In the genomic region with DNA sequence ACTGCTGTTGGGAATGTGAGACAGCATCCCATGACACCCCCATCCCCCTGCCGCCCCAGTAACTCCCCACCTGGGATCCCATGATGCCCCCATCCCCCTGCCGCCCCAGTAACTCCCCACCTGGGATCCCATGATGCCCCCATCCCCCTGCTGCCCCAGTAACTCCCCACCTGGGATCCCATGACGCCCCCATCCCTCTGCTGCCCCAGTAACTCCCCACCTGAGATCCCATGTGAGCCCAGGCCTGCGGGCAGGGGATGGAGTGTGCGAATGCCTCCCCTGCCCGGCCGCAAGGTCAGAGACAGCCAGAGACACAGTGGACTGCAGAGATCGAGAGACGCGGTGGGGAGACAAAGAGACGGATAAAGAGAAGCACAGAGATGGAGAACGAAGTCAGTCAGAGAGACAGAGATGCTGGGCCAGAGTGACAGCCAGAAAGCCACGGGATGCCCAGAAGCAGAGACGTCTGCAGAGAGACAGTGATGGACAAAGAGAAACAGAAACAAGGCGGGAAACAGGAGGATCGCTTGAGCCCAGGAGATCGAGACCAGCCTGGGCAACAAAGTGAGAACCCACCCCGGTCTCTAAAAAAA, we compare ENCODE assay signal across 14 cellular contexts. TPM values are rescaled to one million over a fixed set of nuclear protein-coding genes. Genes with fewer than 3 reads are reported as not detected.
DNase-seq lines count a peak whose midpoint lies in the region; ATAC-seq, FAIRE-seq and TF ChIP-seq lines count a peak whose summit lies in the region.
"Had no signal": no experiment of that assay in that cellular context is flagged by ENCODE, and none has a peak within 500 bp of the region (broad histone marks: within the 10 kb centered on the region; RNA-seq: fewer than 3 reads in every experiment).

No MANE protein-coding gene starts in this region.

- DNase-seq in CD8-positive, alpha-beta T cell = no peak
- DNase-seq in GM12878 (ENCODE audit: low read depth, low spot score) (no peak), right lobe of liver (no peak), kidney (no peak), GM12892 (ENCODE audit: insufficient read length) (no peak)
- DNase-seq: MV-4-11; NCI-H526; stimulated activated CD4-positive, alpha-beta T cell treated with anti-CD3 and anti-CD28 coated beads, Interleukin-4, amount 100 ng/mL, for 1 hour; SW 1271 had no signal

- H3F3A ChIP-seq in Loucy (ENCODE audit: low read depth) = peaks cover 7% of the 10 kb centered on the region

- in situ Hi-C loops in GM12878 (cut with MboI) = no loop called here

- TF ChIP-seq EP300 in GM12878 (IDR thresholded peaks at IDR 0.05; ENCODE audit: borderline replicate concordance in 1 of 2, control insufficient read depth in 1 of 2, low read depth in 2 of 2, low read length in 2 of 2) = no peak

- peak overlapping the region; percentile 56 for H3K27ac ChIP-seq in CD8-positive, alpha-beta T cell (ENCODE audit: low read depth, low read length)
- H3K27ac ChIP-seq in GM12878 (ENCODE audit: control insufficient read depth, insufficient read depth) = peak overlapping the region; percentile 93
- H3K27ac ChIP-seq in neutrophil = peak overlapping the region; percentile 90
- H3K27ac ChIP-seq in right lobe of liver = no peak overlapping the region
- H3K27ac ChIP-seq in kidney (ENCODE audit: low read depth in 2 of 2, low read length in 2 of 2) = no peak overlapping the region
- H3K27ac ChIP-seq: cardiac muscle cell had no signal

- H3K9me2 ChIP-seq in Loucy (replicated peaks; ENCODE audit: low read depth, low read length) = no peaks in the 10 kb centered on the region

- FAIRE-seq in GM12878 (lab: Jason Lieb, UNC) (no peak), kidney (lab: Jason Lieb, UNC) (no peak), GM12892 (lab: Jason Lieb, UNC) (no peak)

- H3K27me3 Mint-ChIP-seq in CD8-positive, alpha-beta T cell (ENCODE audit: low read depth) = no peaks in the 10 kb centered on the region

- ATAC-seq in CD8-positive, alpha-beta T cell = no peak
- ATAC-seq in GM12878 = no peak
- no peak for ATAC-seq in GM21381 (IDR thresholded peaks at IDR 0.05; ENCODE audit: unreplicated experiment)
- ATAC-seq in right lobe of liver = no peak

- peak overlapping the region; percentile 97 for H3K27ac Mint-ChIP-seq in CD8-positive, alpha-beta T cell

- H3K4me3 ChIP-seq in CD8-positive, alpha-beta T cell (ENCODE audit: low read depth, low read length) = peak overlapping the region; percentile 87
- H3K4me3 ChIP-seq in Loucy (ENCODE audit: low read length, poor library complexity, severe bottlenecking) (peak overlapping the region; percentile 85), GM12878 (peak overlapping the region; percentile 100), neutrophil (ENCODE audit: low read depth in 1 of 2, low read length in 1 of 2) (peak overlapping the region; percentile 78 to 97), right lobe of liver (peak overlapping the region in 1 of 3 donors; percentile 14), kidney (ENCODE audit: low read length in 2 of 2) (no peak overlapping the region)
- H3K4me3 ChIP-seq: cardiac muscle cell had no signal

- CTCF ChIA-PET in CD8-positive, alpha-beta T cell (lab: Charles Lee) = interaction anchor here (2.1 to 2.2 kb wide), 3 partner anchors 8 to 92 kb away, joined by 6 to 9 read pairs (median 8); a partner anchor contains a TSS
- CTCF ChIA-PET in GM12878 (lab: Yijun Ruan, JAX) = interaction anchor here (1.6 to 2.6 kb wide), 3 partner anchors 7 to 43 kb away, joined by 6 to 18 read pairs (median 8); a partner anchor contains a TSS

- BruUV-seq in GM12878 (replicated peaks; lab: Mats Ljungman, UMichigan) = no TSS peak

- no peak for TF ChIP-seq RAD21 in GM12878 (IDR thresholded peaks at IDR 0.05; ENCODE audit: insufficient read depth, low read depth, low read length)

- H3K4me2 ChIP-seq in Loucy (ENCODE audit: low read depth, low read length, poor library complexity, severe bottlenecking) (peak overlapping the region; percentile 71), GM12878 (ENCODE audit: control insufficient read depth, insufficient read depth) (peak overlapping the region; percentile 75)

- peak overlapping the region; percentile 92 for H3K9ac ChIP-seq in Loucy (ENCODE audit: low read depth, low read length, poor library complexity, severe bottlenecking)
- H3K9ac ChIP-seq in GM12878 (ENCODE audit: control insufficient read depth, insufficient read depth, low read length) = peak overlapping the region; percentile 64
- H3K9ac ChIP-seq in kidney (ENCODE audit: low read length in 2 of 2) = no peak overlapping the region

- H3K4me1 Mint-ChIP-seq in CD8-positive, alpha-beta T cell (ENCODE audit: low read depth) = peaks cover 62% of the 10 kb centered on the region

- H3K4me1 ChIP-seq in CD8-positive, alpha-beta T cell (ENCODE audit: insufficient read depth, low read length) = peaks cover 56% of the 10 kb centered on the region
- H3K4me1 ChIP-seq in Loucy (ENCODE audit: insufficient read depth, low read length, poor library complexity, severe bottlenecking) (peaks cover 54% of the 10 kb centered on the region), GM12878 (ENCODE audit: control insufficient read depth, insufficient read depth, low read length) (peaks cover 25% of the 10 kb centered on the region), neutrophil (ENCODE audit: control insufficient read depth in 1 of 2, insufficient read depth in 1 of 2, low read depth in 1 of 2, low read length in 1 of 2) (peaks cover 81 to 92% of the 10 kb centered on the region in 2 experiments), right lobe of liver (no peaks in the 10 kb centered on the region), kidney (ENCODE audit: control insufficient read depth in 1 of 2, insufficient read depth in 1 of 2, low read depth in 1 of 2, low read length in 2 of 2) (no peaks in the 10 kb centered on the region)

- TF ChIP-seq POLR2A in GM12878 (IDR thresholded peaks at IDR 0.05; ENCODE audit: low read depth, low read length) = peak; percentile 19; the same call in 1 of the 2 replicates
- TF ChIP-seq POLR2A in right lobe of liver (IDR thresholded peaks at IDR 0.05) = no peak
- TF ChIP-seq POLR2A in GM12892 (IDR thresholded peaks at IDR 0.05; ENCODE audit: low read depth, low read length) = no peak

- no peak for TF ChIP-seq CTCF in CD8-positive, alpha-beta T cell (IDR thresholded peaks at IDR 0.05)
- no peak for TF ChIP-seq CTCF in Loucy (conservative IDR thresholded peaks at IDR 0.05; ENCODE audit: low read length)
- no peak for TF ChIP-seq CTCF in GM12878 (IDR thresholded peaks at IDR 0.05 in 2 of 3, conservative IDR thresholded peaks at IDR 0.05 in 1 of 3; ENCODE audit: control insufficient read depth in 2 of 3, extremely low read depth in 1 of 3, insufficient read depth in 1 of 3, low read depth in 3 of 3, low read length in 3 of 3)
- no peak for TF ChIP-seq CTCF in neutrophil (IDR thresholded peaks at IDR 0.05)
- TF ChIP-seq CTCF in right lobe of liver (IDR thresholded peaks at IDR 0.05) = no peak
- TF ChIP-seq CTCF in kidney (IDR thresholded peaks at IDR 0.05; ENCODE audit: borderline replicate concordance, extremely low read depth, insufficient read depth) = no peak

- RAD21 ChIA-PET in GM12878 (lab: Charles Lee; ENCODE audit: unreplicated experiment) = interaction anchor here (0.7 to 2.4 kb wide), 7 partner anchors 10 to 144 kb away, joined by 3 to 19 read pairs (median 8); a partner anchor contains a TSS

- intact Hi-C loops in CD8-positive, alpha-beta T cell (cut with DNase I, micrococcal nuclease) = loop anchor here in 1 of 2 experiments (5.0 kb wide), 1 partner anchor 130 kb away; no protein-coding TSS in a partner anchor
- intact Hi-C loops in GM12878 (cut with micrococcal nuclease; ENCODE audit: unreplicated experiment) (loop anchor here (2.0 kb wide), 1 partner anchor 43 kb away; a partner anchor contains a TSS), right lobe of liver (cut with DNase I) (loop anchor here in 1 of 2 donors (5.0 kb wide), 1 partner anchor 185 kb away; no protein-coding TSS in a partner anchor), kidney (cut with DNase I) (loop anchor here (5.0 kb wide), 1 partner anchor 35 kb away; no protein-coding TSS in a partner anchor)

- under 1% methylated on average over 16 of the region's 18 CpGs for WGBS in GM12878 (ENCODE audit: insufficient coverage, insufficient replicate concordance, low lambda C conversion rate, missing lambda C conversion rate)
- WGBS in right lobe of liver (ENCODE audit: insufficient coverage, low coverage, low lambda C conversion rate, missing lambda C conversion rate) = 51% methylated on average over 17 of the region's 18 CpGs

- H3K27me3 ChIP-seq in CD8-positive, alpha-beta T cell (ENCODE audit: insufficient read depth, low read length) = no peaks in the 10 kb centered on the region
- H3K27me3 ChIP-seq in Loucy (ENCODE audit: insufficient read depth, low read length, poor library complexity, severe bottlenecking) = no peaks in the 10 kb centered on the region
- no peaks in the 10 kb centered on the region for H3K27me3 ChIP-seq in GM12878 (replicated peaks in 1 of 2; ENCODE audit: control insufficient read depth in 2 of 2, insufficient read depth in 2 of 2, low read length in 1 of 2)
- no peaks in the 10 kb centered on the region for H3K27me3 ChIP-seq in neutrophil
- H3K27me3 ChIP-seq in right lobe of liver = no peaks in the 10 kb centered on the region
- H3K27me3 ChIP-seq: cardiac muscle cell had no signal

- H4K20me1 ChIP-seq in Loucy (ENCODE audit: insufficient read depth, low read length, poor library complexity, severe bottlenecking) (peaks cover 21% of the 10 kb centered on the region), GM12878 (ENCODE audit: control insufficient read depth, insufficient read depth) (no peaks in the 10 kb centered on the region)

- POLR2A ChIA-PET in CD8-positive, alpha-beta T cell (lab: Charles Lee) = interaction anchor here (1.0 kb wide), 1 partner anchor 32 kb away, joined by 4 read pairs; no protein-coding TSS in a partner anchor
- POLR2A ChIA-PET in GM12878 (lab: Charles Lee) = interaction anchor here (0.9 to 2.3 kb wide), 4 partner anchors 10 to 323 kb away, joined by 3 to 14 read pairs (median 4); no protein-coding TSS in a partner anchor

- H3K36me3 Mint-ChIP-seq in CD8-positive, alpha-beta T cell = peaks cover 39% of the 10 kb centered on the region

- H3K9me3 ChIP-seq in CD8-positive, alpha-beta T cell (ENCODE audit: low read length) = no peaks in the 10 kb centered on the region
- H3K9me3 ChIP-seq in Loucy (ENCODE audit: insufficient read depth, low read depth, low read length) (no peaks in the 10 kb centered on the region), GM12878 (replicated peaks; ENCODE audit: control insufficient read depth, insufficient read depth, low read length) (no peaks in the 10 kb centered on the region), neutrophil (no peaks in the 10 kb centered on the region), right lobe of liver (no peaks in the 10 kb centered on the region), kidney (ENCODE audit: control insufficient read depth in 1 of 2, low read length in 2 of 2) (no peaks in the 10 kb centered on the region)

- H3K79me2 ChIP-seq in Loucy (ENCODE audit: insufficient read depth, low read length) = peaks cover 95% of the 10 kb centered on the region
- peaks cover 36% of the 10 kb centered on the region for H3K79me2 ChIP-seq in GM12878 (ENCODE audit: control insufficient read depth, insufficient read depth, low read length)

- peaks cover 14% of the 10 kb centered on the region for H3K36me3 ChIP-seq in CD8-positive, alpha-beta T cell (ENCODE audit: insufficient read depth, low read length)
- H3K36me3 ChIP-seq in Loucy (ENCODE audit: insufficient read depth, low read length) (peaks cover 20% of the 10 kb centered on the region; the same call in 1 of the 2 replicates), GM12878 (ENCODE audit: control insufficient read depth in 2 of 2, insufficient read depth in 2 of 2, low read length in 1 of 2) (peaks cover 0 to 7% of the 10 kb centered on the region in 2 experiments; a peak in 1 of 4 replicates), neutrophil (peaks cover 35% of the 10 kb centered on the region), right lobe of liver (no peaks in the 10 kb centered on the region), kidney (ENCODE audit: control insufficient read depth in 1 of 2, insufficient read depth in 2 of 2, low read length in 2 of 2) (no peaks in the 10 kb centered on the region)
- H3K36me3 ChIP-seq: cardiac muscle cell had no signal

- peak overlapping the region; percentile 98 for H3K4me3 Mint-ChIP-seq in CD8-positive, alpha-beta T cell

- H2AFZ ChIP-seq in Loucy (ENCODE audit: low read length) = no peak overlapping the region
- H2AFZ ChIP-seq in GM12878 (ENCODE audit: control insufficient read depth, low read depth, low read length) = no peak overlapping the region

- SMC1A ChIA-PET in GM12878 (lab: Charles Lee; ENCODE audit: uncharacterized antibody, unreplicated experiment) = interaction anchor here (1.4 to 2.4 kb wide), 2 partner anchors 8 to 9 kb away, joined by 4 to 5 read pairs; no protein-coding TSS in a partner anchor

- H3K9me3 Mint-ChIP-seq in CD8-positive, alpha-beta T cell = no peaks in the 10 kb centered on the region

RNA-seq across cellular contexts. Expression of a gene that starts 1.0 kb away (rescaled TPM):
- 1 to 10 TPM; 5.9 to 6.4 TPM for total RNA-seq in CD8-positive, alpha-beta T cell
- 28.6 and 33.2 TPM in 2 replicates for total RNA-seq in GM12878 (2013; cell fraction: nucleolus; rRNA removed)
- total RNA-seq in GM12878 (2014; rRNA removed) (16.1 and 19.0 TPM in 2 replicates), GM12878 (2014; rRNA removed; fragmentation: Illumina TruSeq; extraction: Trizol) (8.4 and 9.0 TPM in 2 replicates), GM12878 (2021) (21.0 and 23.5 TPM in 2 replicates), right lobe of liver (1 to 10 TPM; 1.7 to 5.6 (median 2.7) TPM), kidney (27.7 TPM)
- 11.2 TPM for polyA plus RNA-seq in GM12878 (2011; ENCODE audit: low read depth)
- polyA plus RNA-seq in GM12878 (2011; rRNA removed) (3.2 and 13.5 TPM in 2 replicates), GM12878 (2014; fragmentation: Illumina TruSeq; extraction: Trizol) (4.4 and 11.6 TPM in 2 replicates), GM12878 (2014; fragmentation: Nextera tagmentation; extraction: Ambion mirVana) (1 to 10 TPM; 1.2 to 1.9 TPM), GM12878 (2014; rRNA removed) (19.5 and 25.2 TPM in 2 replicates), GM12878 (2016; fragmentation: Nextera tagmentation; extraction: Ambion mirVana) (10 to 100 TPM; 20.7 to 23.2 TPM), kidney (ENCODE audit: insufficient read depth, low read depth, low replicate concordance) (13.7 TPM)
- polyA plus RNA-seq in GM12878 (2011; cell fraction: cytosol; rRNA removed) = 18.5 and 20.4 TPM in 2 replicates
- 32.4 and 46.4 TPM in 2 replicates for polyA plus RNA-seq in GM12878 (2011; cell fraction: nucleus; rRNA removed)
- 17.4 and 22.8 TPM in 2 replicates for polyA plus RNA-seq in GM12878 (2012)
- polyA minus RNA-seq in GM12878 (2011; rRNA and poly(A)+ RNA removed) = 30.6 and 32.1 TPM in 2 replicates
- polyA minus RNA-seq in GM12878 (2011; cell fraction: cytosol; rRNA and poly(A)+ RNA removed) = 13.5 and 19.3 TPM in 2 replicates
- polyA minus RNA-seq in GM12878 (2011; cell fraction: nucleus; rRNA and poly(A)+ RNA removed) = 10.2 and 18.5 TPM in 2 replicates
- polyA plus RNA-seq in GM12892 (2012; ENCODE audit: missing spikeins) = 6.4 TPM
- total RNA-seq: fibroblast of lung had no signal

RNA-seq across cellular contexts. Expression of a gene that starts 8.4 kb away (rescaled TPM):
- total RNA-seq in CD8-positive, alpha-beta T cell = 100 to 1,000 TPM; 116 to 120 TPM
- 59.1 and 66.1 TPM in 2 replicates for total RNA-seq in GM12878 (2013; cell fraction: nucleolus; rRNA removed)
- 33.6 and 34.3 TPM in 2 replicates for total RNA-seq in GM12878 (2014; rRNA removed)
- total RNA-seq in GM12878 (2014; rRNA removed; fragmentation: Illumina TruSeq; extraction: Trizol) = 24.5 and 25.2 TPM in 2 replicates
- total RNA-seq in GM12878 (2021) = 86.3 and 92.6 TPM in 2 replicates
- 20.6 TPM for polyA plus RNA-seq in GM12878 (2011; ENCODE audit: low read depth)
- polyA plus RNA-seq in GM12878 (2011; rRNA removed) = 30.3 and 46.5 TPM in 2 replicates
- polyA plus RNA-seq in GM12878 (2011; cell fraction: cytosol; rRNA removed) = 51.1 and 55.6 TPM in 2 replicates
- polyA plus RNA-seq in GM12878 (2011; cell fraction: nucleus; rRNA removed) = 219 and 246 TPM in 2 replicates
- polyA plus RNA-seq in GM12878 (2012) = 44.8 and 52.0 TPM in 2 replicates
- 41.7 and 57.0 TPM in 2 replicates for polyA plus RNA-seq in GM12878 (2014; fragmentation: Illumina TruSeq; extraction: Trizol)
- 1 to 10 TPM; 7.3 to 9.6 TPM for polyA plus RNA-seq in GM12878 (2014; fragmentation: Nextera tagmentation; extraction: Ambion mirVana)
- 56.7 and 59.9 TPM in 2 replicates for polyA plus RNA-seq in GM12878 (2014; rRNA removed)
- polyA plus RNA-seq in GM12878 (2016; fragmentation: Nextera tagmentation; extraction: Ambion mirVana) = 10 to 100 TPM; 80.9 to 85.5 TPM
- 59.7 and 75.9 TPM in 2 replicates for polyA minus RNA-seq in GM12878 (2011; rRNA and poly(A)+ RNA removed)
- 26.9 TPM in 2 replicates for polyA minus RNA-seq in GM12878 (2011; cell fraction: cytosol; rRNA and poly(A)+ RNA removed)
- 35.4 and 52.2 TPM in 2 replicates for polyA minus RNA-seq in GM12878 (2011; cell fraction: nucleus; rRNA and poly(A)+ RNA removed)
- 100 to 1,000 TPM in 1 of 6 experiments, 10 to 100 TPM in 5; 49.4 to 107 (median 54.5) TPM for total RNA-seq in right lobe of liver
- total RNA-seq in kidney = 93.5 TPM
- 45.2 TPM for polyA plus RNA-seq in kidney (ENCODE audit: insufficient read depth, low read depth, low replicate concordance)
- 32.9 TPM for polyA plus RNA-seq in GM12892 (2012; ENCODE audit: missing spikeins)

RNA-seq across cellular contexts. Expression of a gene that starts 25.2 kb away (rescaled TPM):
- total RNA-seq in CD8-positive, alpha-beta T cell = 10 to 100 TPM; 91.9 to 95.3 TPM
- 131 and 132 TPM in 2 replicates for total RNA-seq in GM12878 (2013; cell fraction: nucleolus; rRNA removed)
- total RNA-seq in GM12878 (2014; rRNA removed) (62.8 and 79.6 TPM in 2 replicates), GM12878 (2014; rRNA removed; fragmentation: Illumina TruSeq; extraction: Trizol) (43.3 and 44.4 TPM in 2 replicates), GM12878 (2021) (89.3 and 98.3 TPM in 2 replicates), right lobe of liver (10 to 100 TPM; 44.3 to 68.5 (median 56.9) TPM), kidney (77.2 TPM)
- 30.5 TPM for polyA plus RNA-seq in GM12878 (2011; ENCODE audit: low read depth)
- polyA plus RNA-seq in GM12878 (2011; rRNA removed) (34.1 and 64.4 TPM in 2 replicates), GM12878 (2014; fragmentation: Illumina TruSeq; extraction: Trizol) (49.0 and 81.2 TPM in 2 replicates), GM12878 (2014; fragmentation: Nextera tagmentation; extraction: Ambion mirVana) (1 to 10 TPM; 1.2 to 8.2 TPM), GM12878 (2014; rRNA removed) (88.1 and 95.0 TPM in 2 replicates), GM12878 (2016; fragmentation: Nextera tagmentation; extraction: Ambion mirVana) (100 to 1,000 TPM; 112 to 127 TPM), kidney (ENCODE audit: insufficient read depth, low read depth, low replicate concordance) (44.0 TPM)
- polyA plus RNA-seq in GM12878 (2011; cell fraction: cytosol; rRNA removed) = 91.2 and 99.0 TPM in 2 replicates
- 158 and 216 TPM in 2 replicates for polyA plus RNA-seq in GM12878 (2011; cell fraction: nucleus; rRNA removed)
- polyA plus RNA-seq in GM12878 (2012) = 47.6 and 62.7 TPM in 2 replicates
- polyA minus RNA-seq in GM12878 (2011; rRNA and poly(A)+ RNA removed) = 61.6 and 82.1 TPM in 2 replicates
- 29.7 and 45.3 TPM in 2 replicates for polyA minus RNA-seq in GM12878 (2011; cell fraction: cytosol; rRNA and poly(A)+ RNA removed)
- 25.9 and 46.4 TPM in 2 replicates for polyA minus RNA-seq in GM12878 (2011; cell fraction: nucleus; rRNA and poly(A)+ RNA removed)
- polyA plus RNA-seq in GM12892 (2012; ENCODE audit: missing spikeins) = 43.4 TPM

RNA-seq across cellular contexts. Expression of a gene that starts 42.4 kb away (rescaled TPM):
- total RNA-seq in CD8-positive, alpha-beta T cell = 1 to 10 TPM; 4.7 to 5.3 TPM
- 3.9 and 6.5 TPM in 2 replicates for total RNA-seq in GM12878 (2013; cell fraction: nucleolus; rRNA removed)
- 7.8 and 12.6 TPM in 2 replicates for total RNA-seq in GM12878 (2014; rRNA removed)
- 2.7 and 4.2 TPM in 2 replicates for total RNA-seq in GM12878 (2014; rRNA removed; fragmentation: Illumina TruSeq; extraction: Trizol)
- 11.5 and 11.6 TPM in 2 replicates for total RNA-seq in GM12878 (2021)
- 2.6 TPM for polyA plus RNA-seq in GM12878 (2011; ENCODE audit: low read depth)
- polyA plus RNA-seq in GM12878 (2011; rRNA removed) = 0.91 and 2.4 TPM in 2 replicates
- polyA plus RNA-seq in GM12878 (2011; cell fraction: cytosol; rRNA removed) = 6.6 and 11.0 TPM in 2 replicates
- polyA plus RNA-seq in GM12878 (2011; cell fraction: nucleus; rRNA removed) = 13.5 and 13.6 TPM in 2 replicates
- 6.7 and 8.2 TPM in 2 replicates for polyA plus RNA-seq in GM12878 (2012)
- 1.6 and 5.4 TPM in 2 replicates for polyA plus RNA-seq in GM12878 (2014; fragmentation: Illumina TruSeq; extraction: Trizol)
- 1 to 10 TPM in 1 of 2 experiments, under 1 TPM in 1; 0.52 to 1.6 TPM for polyA plus RNA-seq in GM12878 (2014; fragmentation: Nextera tagmentation; extraction: Ambion mirVana)
- polyA plus RNA-seq in GM12878 (2014; rRNA removed) = 14.3 and 17.4 TPM in 2 replicates
- polyA plus RNA-seq in GM12878 (2016; fragmentation: Nextera tagmentation; extraction: Ambion mirVana) = 10 to 100 TPM; 22.1 to 23.7 TPM
- 1.4 and 4.9 TPM in 2 replicates for polyA minus RNA-seq in GM12878 (2011; rRNA and poly(A)+ RNA removed)
- 2.7 and 4.3 TPM in 2 replicates for polyA minus RNA-seq in GM12878 (2011; cell fraction: cytosol; rRNA and poly(A)+ RNA removed)
- 5.1 and 8.0 TPM in 2 replicates for polyA minus RNA-seq in GM12878 (2011; cell fraction: nucleus; rRNA and poly(A)+ RNA removed)
- 10 to 100 TPM in 2 of 6 experiments, 1 to 10 TPM in 4; 6.1 to 15.3 (median 7.7) TPM for total RNA-seq in right lobe of liver
- total RNA-seq in kidney = 12.7 TPM
- polyA plus RNA-seq in kidney (ENCODE audit: insufficient read depth, low read depth, low replicate concordance) = 14.5 TPM
- 4.7 TPM for polyA plus RNA-seq in GM12892 (2012; ENCODE audit: missing spikeins)

Comparison
In these comparisons a context has a peak if more than half of its experiments do, and no peak if none do; other contexts are left out.
1. H3K27ac ChIP-seq: peak in CD8-positive, alpha-beta T cell (single experiment), GM12878 (single experiment) and neutrophil (single experiment); none in right lobe of liver (0 of 3) and kidney (0 of 2).
2. H3K4me3 ChIP-seq: peak in CD8-positive, alpha-beta T cell (single experiment), Loucy (single experiment), GM12878 (single experiment) and neutrophil (2 of 2); none in kidney (0 of 2).
3. H3K9ac ChIP-seq: peak in Loucy (single experiment) and GM12878 (single experiment); none in kidney (0 of 2).